Comparison of ENCODE assay signal across 23 cellular contexts in genomic region chr1:46491500-46492268, GRCh38. TPM values are rescaled to one million over a fixed set of nuclear protein-coding genes. Genes with fewer than 3 reads are reported as not detected.
"Had no signal": no experiment of that assay in that cellular context is flagged by ENCODE, and none has a peak within 500 bp of the region (broad histone marks: within the 10 kb centered on the region; RNA-seq: fewer than 3 reads in every experiment).

No MANE protein-coding gene starts in this region.

- H3K36me3 ChIP-seq: colonic mucosa, heart left ventricle had no signal

- H3K27ac Mint-ChIP-seq: memory B cell, progenitor cell of endocrine pancreas, T-cell had no signal

- H3K36me3 Mint-ChIP-seq: memory B cell, T-cell had no signal

- ATAC-seq: heart left ventricle; left ventricle myocardium superior; mucosa of descending colon; naive thymus-derived CD8-positive, alpha-beta T cell; right cardiac atrium; stimulated activated naive CD8-positive, alpha-beta T cell treated with anti-CD3 and anti-CD28 coated beads, Interleukin-15, Interleukin-2, amounts not matched to agents 100 U/mL and 50 U/mL, for 24 hours; T-cell had no signal

- H3K4me3 ChIP-seq: colonic mucosa, heart left ventricle, mucosa of descending colon had no signal

- H3K9me3 Mint-ChIP-seq: memory B cell; naive thymus-derived CD8-positive, alpha-beta T cell; T-cell had no signal

- H3K9me3 ChIP-seq: colonic mucosa, heart left ventricle, mucosa of descending colon had no signal

- FAIRE-seq: keratinocyte, small intestine had no signal

- H3K27ac ChIP-seq: colonic mucosa, heart left ventricle had no signal

- DNase-seq: activated CD4-positive, alpha-beta T cell treated with anti-CD3 and anti-CD28 coated beads, Interleukin-2, amount 50 U/mL, for 1 hour; activated naive CD4-positive, alpha-beta T cell; central memory CD4-positive, alpha-beta T cell; colonic mucosa; effector CD4-positive, alpha-beta T cell; foreskin melanocyte; left ventricle myocardium superior; mucosa of descending colon; naive thymus-derived CD8-positive, alpha-beta T cell; nucleus accumbens; right cardiac atrium; small intestine; stimulated activated CD4-positive, alpha-beta T cell treated with anti-CD3 and anti-CD28 coated beads, Interleukin-4, amount 100 ng/mL, for 4 hours; stimulated activated CD8-positive, alpha-beta memory T cell treated with anti-CD3 and anti-CD28 coated beads, Interleukin-4, amount 100 ng/mL, for 48 hours; stimulated activated naive CD8-positive, alpha-beta T cell treated with anti-CD3 and anti-CD28 coated beads, Interleukin-15, Interleukin-2, amounts not matched to agents 100 U/mL and 50 U/mL, for 24 hours; T-cell; T-helper 9 cell; trophoblast cell had no signal

- H3K4me3 Mint-ChIP-seq: memory B cell, T-cell had no signal

RNA-seq across cellular contexts. Expression of gene DMBX1, which starts 2.0 kb away (rescaled TPM):
- total RNA-seq: activated CD8-positive, alpha-beta memory T cell treated with anti-CD3 and anti-CD28 coated beads for 36 hours; colonic mucosa; heart left ventricle; left ventricle myocardium superior; mucosa of descending colon; naive thymus-derived CD8-positive, alpha-beta T cell; progenitor cell of endocrine pancreas; right cardiac atrium; T-cell had no signal
- polyA plus RNA-seq: heart left ventricle; keratinocyte; naive thymus-derived CD8-positive, alpha-beta T cell; right cardiac atrium had no signal

RNA-seq across cellular contexts. Expression of gene KNCN, which starts 59.8 kb away (rescaled TPM):
- total RNA-seq: activated CD8-positive, alpha-beta memory T cell treated with anti-CD3 and anti-CD28 coated beads for 36 hours; colonic mucosa; heart left ventricle; left ventricle myocardium superior; mucosa of descending colon; naive thymus-derived CD8-positive, alpha-beta T cell; progenitor cell of endocrine pancreas; right cardiac atrium had no signal
- polyA plus RNA-seq: heart left ventricle; keratinocyte; naive thymus-derived CD8-positive, alpha-beta T cell; right cardiac atrium; small intestine had no signal
